In the genomic region with DNA sequence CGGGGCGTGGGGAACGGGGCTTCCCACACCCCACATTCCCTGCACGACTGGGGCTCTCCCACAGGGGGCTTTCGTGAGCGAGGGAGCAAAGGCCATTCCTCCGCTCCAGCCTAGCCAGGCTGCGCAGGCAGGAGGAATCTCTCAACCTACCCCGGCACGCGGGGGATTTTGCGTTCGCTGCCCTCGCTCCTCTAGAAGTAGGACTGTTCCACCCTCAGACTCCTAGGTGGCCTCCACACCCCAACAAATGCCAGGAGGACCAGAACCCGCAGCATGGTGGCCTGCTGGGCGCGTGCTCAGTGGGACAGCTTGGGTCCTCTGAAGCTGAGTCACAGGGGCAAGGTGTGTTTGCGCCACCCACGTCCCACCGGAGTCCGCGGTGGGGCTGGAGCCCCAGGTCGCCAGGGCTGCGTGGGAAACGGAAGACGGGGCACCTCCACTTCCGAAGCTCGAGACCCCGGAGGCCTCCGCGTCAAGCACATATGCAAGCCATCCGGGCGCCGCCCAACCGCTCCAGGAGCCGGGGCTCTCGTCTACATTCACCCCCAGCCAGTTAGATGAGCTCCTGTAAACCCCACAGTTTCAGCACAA, we compare ENCODE assay signal across 19 cellular contexts.
DNase-seq lines count a peak whose midpoint lies in the region; ATAC-seq and TF ChIP-seq lines count a peak whose summit lies in the region.
"Had no signal": no experiment of that assay in that cellular context is flagged by ENCODE, and none has a peak within 500 bp of the region (broad histone marks: within the 10 kb centered on the region; RNA-seq: fewer than 3 reads in every experiment).

No MANE protein-coding gene starts in this region.

- no peak overlapping the region for H3K4me2 ChIP-seq in mesenchymal stem cell (ENCODE audit: low read length, poor library complexity, severe bottlenecking)
- H3K4me2 ChIP-seq: BLaER1 treated with 17β-estradiol and CSF1 and Interleukin-3, amounts not matched to agents 10 nM and 100 nM had no signal

- no peak overlapping the region for H3K27ac ChIP-seq in mesenchymal stem cell (ENCODE audit: low read length, poor library complexity, severe bottlenecking)
- H3K27ac ChIP-seq in brain microvascular endothelial cell: no peak overlapping the region
- H3K27ac ChIP-seq: BLaER1 treated with 17β-estradiol and CSF1 and Interleukin-3, amounts not matched to agents 10 nM and 100 nM; HL-60 had no signal

- no peaks in the 10 kb centered on the region for H3K79me1 ChIP-seq in mesenchymal stem cell (replicated peaks; ENCODE audit: low read length, poor library complexity, severe bottlenecking)

- H3K27me3 Mint-ChIP-seq in activated T-helper 17 cell treated with anti-CD3 and anti-CD28 coated beads, Interleukin-2, amount 50 U/mL, for 72 hours: no peaks in the 10 kb centered on the region
- H3K27me3 Mint-ChIP-seq: B cell had no signal

- 80% methylated on average over 37 of the region's 37 CpGs for WGBS in mesenchymal stem cell

- DNase-seq in Right ventricle myocardium inferior (ENCODE audit: missing footprints) (peak; percentile 57), Right ventricle myocardium superior (no peak), mesenchymal stem cell (no peak), brain microvascular endothelial cell (no peak)
- no peak for DNase-seq in activated CD8-positive, alpha-beta memory T cell treated with anti-CD3 and anti-CD28 coated beads for 24 hours
- DNase-seq: Calu3, DMS53, DND-41, EL, GOT3, H7, HFFc6 had no signal

- no peak for TF ChIP-seq CTCF in brain microvascular endothelial cell (IDR thresholded peaks at IDR 0.05; ENCODE audit: low read depth, low read length, missing control alignments)

- intact Hi-C loops in Right ventricle myocardium inferior (cut with DNase I) (no loop called here), Right ventricle myocardium superior (cut with DNase I) (no loop called here)

- no peak overlapping the region for H3K23ac ChIP-seq in mesenchymal stem cell (ENCODE audit: low read length in 2 of 2)

- no peaks in the 10 kb centered on the region for H3K4me1 ChIP-seq in mesenchymal stem cell (ENCODE audit: control insufficient read depth, insufficient read depth, low read depth, low read length)
- H3K4me1 ChIP-seq: BLaER1 treated with 17β-estradiol and CSF1 and Interleukin-3, amounts not matched to agents 10 nM and 100 nM had no signal

- no peak overlapping the region for H3K27ac Mint-ChIP-seq in activated T-helper 17 cell treated with anti-CD3 and anti-CD28 coated beads, Interleukin-2, amount 50 U/mL, for 72 hours
- H3K27ac Mint-ChIP-seq: B cell; CD8-positive, alpha-beta T cell; HFFc6 had no signal

- H3K18ac ChIP-seq in mesenchymal stem cell (ENCODE audit: low read depth in 1 of 2, low read length in 2 of 2): no peak overlapping the region

- H3K14ac ChIP-seq in mesenchymal stem cell (ENCODE audit: low read length in 2 of 2): no peak overlapping the region

- no peaks in the 10 kb centered on the region for H3K36me3 ChIP-seq in mesenchymal stem cell (ENCODE audit: control insufficient read depth in 1 of 2, insufficient read depth in 2 of 2, low read depth in 1 of 2, low read length in 2 of 2)
- H3K36me3 ChIP-seq in brain microvascular endothelial cell (replicated peaks): no peaks in the 10 kb centered on the region
- H3K36me3 ChIP-seq: BLaER1 treated with 17β-estradiol and CSF1 and Interleukin-3, amounts not matched to agents 10 nM and 100 nM had no signal

- no peak overlapping the region for H3K4ac ChIP-seq in mesenchymal stem cell (ENCODE audit: low read depth in 1 of 2, low read length in 2 of 2)

- no peak overlapping the region for H3K9ac ChIP-seq in mesenchymal stem cell (ENCODE audit: low read length)
- H3K9ac ChIP-seq: BLaER1 treated with 17β-estradiol and CSF1 and Interleukin-3, amounts not matched to agents 10 nM and 100 nM had no signal

- peak overlapping the region; percentile 34 for H4K91ac ChIP-seq in mesenchymal stem cell (ENCODE audit: low read length)

- H3K9me3 ChIP-seq in mesenchymal stem cell (ENCODE audit: control insufficient read depth, low read length): no peaks in the 10 kb centered on the region

- no peak overlapping the region for H2AFZ ChIP-seq in mesenchymal stem cell (ENCODE audit: low read depth, low read length)

- H2BK15ac ChIP-seq in mesenchymal stem cell (ENCODE audit: low read depth, poor library complexity, severe bottlenecking): no peak overlapping the region

- H3K4me1 Mint-ChIP-seq in activated T-helper 17 cell treated with anti-CD3 and anti-CD28 coated beads, Interleukin-2, amount 50 U/mL, for 72 hours: no peaks in the 10 kb centered on the region
- H3K4me1 Mint-ChIP-seq: B cell had no signal

- no peak overlapping the region for H4K8ac ChIP-seq in mesenchymal stem cell (ENCODE audit: low read length)

- ATAC-seq in Right ventricle myocardium inferior: no peak
- no peak for ATAC-seq in Right ventricle myocardium superior (ENCODE audit: poor library complexity)
- no peak for ATAC-seq in activated T-helper 17 cell treated with anti-CD3 and anti-CD28 coated beads, Interleukin-2, amount 50 U/mL, for 72 hours (replicated peaks)
- ATAC-seq in GM18873 (IDR thresholded peaks at IDR 0.05; ENCODE audit: low FRiP score, unreplicated experiment): no peak
- ATAC-seq: CD8-positive, alpha-beta T cell; HCT116 had no signal

- no peak overlapping the region for H2BK12ac ChIP-seq in mesenchymal stem cell (ENCODE audit: low read length in 2 of 2)

- peak overlapping the region; percentile 39 for H3K4me3 Mint-ChIP-seq in activated T-helper 17 cell treated with anti-CD3 and anti-CD28 coated beads, Interleukin-2, amount 50 U/mL, for 72 hours
- H3K4me3 Mint-ChIP-seq: B cell; CD8-positive, alpha-beta T cell had no signal

- H2BK120ac ChIP-seq in mesenchymal stem cell (ENCODE audit: low read depth, low read length): no peak overlapping the region

- no peaks in the 10 kb centered on the region for H3K27me3 ChIP-seq in mesenchymal stem cell (ENCODE audit: control insufficient read depth in 1 of 2, insufficient read depth in 1 of 2, low read length in 2 of 2)
- no peaks in the 10 kb centered on the region for H3K27me3 ChIP-seq in brain microvascular endothelial cell (replicated peaks)
- H3K27me3 ChIP-seq: BLaER1 treated with 17β-estradiol and CSF1 and Interleukin-3, amounts not matched to agents 10 nM and 100 nM had no signal

- H3K4me3 ChIP-seq in mesenchymal stem cell (ENCODE audit: insufficient read depth in 1 of 2, low read depth in 1 of 2, low read length in 2 of 2): no peak overlapping the region
- H3K4me3 ChIP-seq in brain microvascular endothelial cell (ENCODE audit: low read depth, low read length): no peak overlapping the region
- H3K4me3 ChIP-seq: BLaER1 treated with 17β-estradiol and CSF1 and Interleukin-3, amounts not matched to agents 10 nM and 100 nM had no signal

- no peaks in the 10 kb centered on the region for H3K36me3 Mint-ChIP-seq in activated T-helper 17 cell treated with anti-CD3 and anti-CD28 coated beads, Interleukin-2, amount 50 U/mL, for 72 hours (ENCODE audit: low read depth)
- H3K36me3 Mint-ChIP-seq: CD8-positive, alpha-beta T cell had no signal

- in situ Hi-C loops in brain microvascular endothelial cell (cut with HindIII; ENCODE audit: low pct_ligation_motif_present, low sequenced_read_pairs): no loop called here

- H2BK5ac ChIP-seq in mesenchymal stem cell (ENCODE audit: low read depth, low read length, poor library complexity, severe bottlenecking): no peak overlapping the region

- peaks cover 6% of the 10 kb centered on the region for H3K9me3 Mint-ChIP-seq in activated T-helper 17 cell treated with anti-CD3 and anti-CD28 coated beads, Interleukin-2, amount 50 U/mL, for 72 hours

- H2AK5ac ChIP-seq in mesenchymal stem cell (ENCODE audit: low read length, severe bottlenecking): no peak overlapping the region
